Comparison of ENCODE assay signal across 1 cellular context in the genomic region with DNA sequence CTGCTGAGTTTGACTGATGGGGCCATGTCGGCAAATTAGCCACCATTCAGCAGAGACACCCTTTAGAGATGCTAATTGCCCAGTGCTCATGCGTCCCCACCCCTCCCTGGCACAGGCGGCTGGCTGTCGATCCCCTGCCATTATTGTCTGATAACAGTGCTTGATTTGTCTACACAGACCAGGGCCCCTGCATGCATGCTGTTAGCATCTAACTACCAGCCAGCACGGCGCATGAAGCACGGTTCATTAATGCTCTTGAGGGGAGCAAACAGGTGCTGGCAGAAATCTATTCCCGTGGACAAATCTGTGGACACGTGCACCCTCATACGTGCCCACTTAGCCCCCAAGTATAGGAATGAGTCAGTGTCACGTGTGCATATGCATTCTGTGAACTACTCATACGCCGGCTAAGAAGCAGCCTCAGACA.
TF ChIP-seq lines count a peak whose summit lies in the region.

No MANE protein-coding gene starts in this region.

TF ChIP-seq in H1, 55 proteins besides CTCF, POLR2A, EP300 and RAD21 (continued from another document):
- TF ChIP-seq JUND (IDR thresholded peaks at IDR 0.05; ENCODE audit: low read length): no peak
- TF ChIP-seq CBX5 (IDR thresholded peaks at IDR 0.05; ENCODE audit: low read depth, low read length): no peak
- TF ChIP-seq HDAC2 (IDR thresholded peaks at IDR 0.05; ENCODE audit: borderline replicate concordance in 1 of 2, low read depth in 2 of 2, low read length in 2 of 2): no peak
- TF ChIP-seq GTF2F1 (IDR thresholded peaks at IDR 0.05; ENCODE audit: borderline replicate concordance, low read depth, low read length): no peak
- TF ChIP-seq POLR2AphosphoS5 (IDR thresholded peaks at IDR 0.05; ENCODE audit: low read depth, low read length): no peak
- TF ChIP-seq, protein P1, sequence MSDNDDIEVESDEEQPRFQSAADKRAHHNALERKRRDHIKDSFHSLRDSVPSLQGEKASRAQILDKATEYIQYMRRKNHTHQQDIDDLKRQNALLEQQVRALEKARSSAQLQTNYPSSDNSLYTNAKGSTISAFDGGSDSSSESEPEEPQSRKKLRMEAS (IDR thresholded peaks at IDR 0.05): no peak
- TF ChIP-seq ZNF274 (IDR thresholded peaks at IDR 0.05; ENCODE audit: borderline replicate concordance, extremely low read depth, low read length): no peak
- no peak for TF ChIP-seq HDAC6 (IDR thresholded peaks at IDR 0.05; ENCODE audit: low read depth, low read length)
- TF ChIP-seq MAFK (IDR thresholded peaks at IDR 0.05; ENCODE audit: low read depth, low read length): no peak
- TF ChIP-seq NANOG (IDR thresholded peaks at IDR 0.05; ENCODE audit: insufficient read depth, low read depth, low read length, poor library complexity, severe bottlenecking): no peak
- TF ChIP-seq CTBP2 (IDR thresholded peaks at IDR 0.05; ENCODE audit: borderline replicate concordance, insufficient read depth, insufficient read length, low read length): no peak
